9 cellular contexts compared by ENCODE assay signal in the genomic region with DNA sequence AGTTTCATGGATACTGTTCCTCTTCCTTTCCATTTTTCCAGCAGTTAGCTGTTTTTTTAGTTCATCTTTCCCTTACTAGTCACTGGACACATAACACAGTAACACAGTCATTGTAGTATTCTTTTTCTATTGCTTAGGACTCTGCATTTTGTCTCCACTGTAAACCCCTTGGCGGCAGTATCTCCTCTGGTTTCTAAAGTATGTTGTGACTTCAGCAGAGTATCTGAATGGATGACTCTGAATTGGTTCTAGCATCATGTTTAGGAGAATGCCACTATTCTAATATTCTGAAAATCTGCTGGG. TPM values are rescaled to one million over a fixed set of nuclear protein-coding genes. Genes with fewer than 3 reads are reported as not detected.
DNase-seq lines count a peak whose midpoint lies in the region; ATAC-seq, FAIRE-seq and TF ChIP-seq lines count a peak whose summit lies in the region.
"Had no signal": no experiment of that assay in that cellular context is flagged by ENCODE, and none has a peak within 500 bp of the region (broad histone marks: within the 10 kb centered on the region; RNA-seq: fewer than 3 reads in every experiment).

No MANE protein-coding gene starts in this region.

- no TSS peak for BruUV-seq in GM12878 (replicated peaks; lab: Mats Ljungman, UMichigan)

- no peaks in the 10 kb centered on the region for H3K27me3 Mint-ChIP-seq in activated T-cell treated with anti-CD3 and anti-CD28 coated beads, Interleukin-2, amount 50 U/mL, for 72 hours (ENCODE audit: low read depth)

- no peak for FAIRE-seq in GM12878 (lab: Jason Lieb, UNC)

- 94% methylated on average over 1 of the region's 1 CpG for WGBS in GM12878 (ENCODE audit: insufficient coverage, insufficient replicate concordance, low lambda C conversion rate, missing lambda C conversion rate)
- WGBS in spleen, 5 donors, result 58 to 79% (median 65%) methylated on average over 1 of the region's 1 CpG
- WGBS in thyroid gland, 2 donors, result 65 to 79% methylated on average over 1 of the region's 1 CpG

- TF ChIP-seq CTCF in GM12878 (IDR thresholded peaks at IDR 0.05 in 2 of 3, conservative IDR thresholded peaks at IDR 0.05 in 1 of 3; ENCODE audit: control insufficient read depth in 2 of 3, extremely low read depth in 1 of 3, insufficient read depth in 1 of 3, low read depth in 3 of 3, low read length in 3 of 3) (peak; percentile 21 to 60 (median 42); a peak in 4 of 6 replicates), spleen (IDR thresholded peaks at IDR 0.05 in 8 of 11, conservative IDR thresholded peaks at IDR 0.05 in 3 of 11) (no peak), thyroid gland (IDR thresholded peaks at IDR 0.05) (no peak)

- H3K79me2 ChIP-seq in GM12878 (ENCODE audit: control insufficient read depth, insufficient read depth, low read length), result peaks cover 51% of the 10 kb centered on the region

- intact Hi-C loops in GM12878 (cut with micrococcal nuclease; ENCODE audit: unreplicated experiment) (loop anchor here (1.0 to 10.0 kb wide), 5 partner anchors 98 to 792 kb away; a partner anchor contains a TSS), spleen (cut with DNase I; ENCODE audit: low total_unique reads) (loop anchor here (10.0 kb wide), 1 partner anchor 218 kb away; no protein-coding TSS in a partner anchor), thyroid gland (cut with DNase I) (loop anchor here (10.0 kb wide), 1 partner anchor 218 kb away; no protein-coding TSS in a partner anchor)

- DNase-seq in activated T-cell treated with anti-CD3 and anti-CD28 coated beads, Interleukin-2, amount 50 U/mL, for 72 hours, result no peak
- no peak for DNase-seq in activated T-cell treated with anti-CD3 and anti-CD28 coated beads, Interleukin-2, amount 50 U/mL, for 48 hours
- DNase-seq in NCI-H2081 treated with DMSO at 0.1 percent for 48 hours (lab: John Stamatoyannopoulos, UW) (peak; percentile 7), GM12878 (ENCODE audit: low read depth, low spot score) (no peak), spleen (no peak), activated gamma-delta T cell (lab: John Stamatoyannopoulos, UW) (no peak), thyroid gland (no peak)
- DNase-seq: foreskin melanocyte had no signal

- H3K4me1 ChIP-seq in GM12878 (ENCODE audit: control insufficient read depth, insufficient read depth, low read length) (peaks cover 2% of the 10 kb centered on the region; the same call in 1 of the 2 replicates), spleen (peaks cover 0 to 71% (median 36%) of the 10 kb centered on the region in 6 donors), thyroid gland (peaks cover 6% of the 10 kb centered on the region in 2 donors)

- RAD21 ChIA-PET in GM12878 (lab: Charles Lee; ENCODE audit: unreplicated experiment), result interaction anchor here (4.7 kb wide), 1 partner anchor 10 kb away, joined by 27 read pairs; no protein-coding TSS in a partner anchor

- no peaks in the 10 kb centered on the region for H3K9me3 Mint-ChIP-seq in activated T-cell treated with anti-CD3 and anti-CD28 coated beads, Interleukin-2, amount 50 U/mL, for 72 hours

- H4K20me1 ChIP-seq in GM12878 (ENCODE audit: control insufficient read depth, insufficient read depth), result no peaks in the 10 kb centered on the region

- H3K9me3 ChIP-seq in GM12878 (replicated peaks; ENCODE audit: control insufficient read depth, insufficient read depth, low read length) (no peaks in the 10 kb centered on the region), spleen (no peaks in the 10 kb centered on the region), thyroid gland (no peaks in the 10 kb centered on the region)

- no peak overlapping the region; the same call in 1 of the 2 replicates for H2AFZ ChIP-seq in GM12878 (ENCODE audit: control insufficient read depth, low read depth, low read length)

- peaks cover 23% of the 10 kb centered on the region for H3K4me1 Mint-ChIP-seq in activated T-cell treated with anti-CD3 and anti-CD28 coated beads, Interleukin-2, amount 50 U/mL, for 72 hours (ENCODE audit: low read depth)

- POLR2A ChIA-PET in GM12878 (lab: Charles Lee), result no interaction called here

- peak overlapping the region; percentile 73 for H3K27ac Mint-ChIP-seq in activated T-cell treated with anti-CD3 and anti-CD28 coated beads, Interleukin-2, amount 50 U/mL, for 72 hours

- peak overlapping the region; percentile 56 for H3K4me3 ChIP-seq in GM12878
- peak overlapping the region in 2 of 8 donors; percentile 68 to 82 for H3K4me3 ChIP-seq in spleen
- no peak overlapping the region for H3K4me3 ChIP-seq in thyroid gland (replicated peaks in 1 of 3)

- H3K36me3 Mint-ChIP-seq in activated T-cell treated with anti-CD3 and anti-CD28 coated beads, Interleukin-2, amount 50 U/mL, for 72 hours (ENCODE audit: insufficient read depth in 2 of 2), result peaks cover 4 to 12% of the 10 kb centered on the region in 2 donors

- TF ChIP-seq EP300 in GM12878 (IDR thresholded peaks at IDR 0.05; ENCODE audit: borderline replicate concordance in 1 of 2, control insufficient read depth in 1 of 2, low read depth in 2 of 2, low read length in 2 of 2), result no peak

- TF ChIP-seq RAD21 in GM12878 (IDR thresholded peaks at IDR 0.05; ENCODE audit: insufficient read depth, low read depth, low read length), result peak; percentile 29; the same call in 1 of the 2 replicates

- no peak for ATAC-seq in activated T-cell treated with anti-CD3 and anti-CD28 coated beads, Interleukin-2, amount 50 U/mL, for 72 hours (replicated peaks in 1 of 2)
- ATAC-seq in GM12878 (peak; percentile 59), GM18909 (IDR thresholded peaks at IDR 0.05; ENCODE audit: poor library complexity, unreplicated experiment) (no peak)

- CTCF ChIA-PET in GM12878 (lab: Yijun Ruan, JAX), result interaction anchor here (0.8 to 6.7 kb wide), 7 partner anchors 10 to 415 kb away, joined by 3 to 59 read pairs (median 5); no protein-coding TSS in a partner anchor

- SMC1A ChIA-PET in GM12878 (lab: Charles Lee; ENCODE audit: uncharacterized antibody, unreplicated experiment), result interaction anchor here (1.3 to 2.8 kb wide), 5 partner anchors 8 to 387 kb away, joined by 3 to 10 read pairs (median 6); no protein-coding TSS in a partner anchor

- no peak for TF ChIP-seq POLR2A in GM12878 (IDR thresholded peaks at IDR 0.05; ENCODE audit: low read depth, low read length)
- no peak for TF ChIP-seq POLR2A in spleen (IDR thresholded peaks at IDR 0.05)
- no peak for TF ChIP-seq POLR2A in thyroid gland (IDR thresholded peaks at IDR 0.05)

- H3K9ac ChIP-seq in GM12878 (ENCODE audit: control insufficient read depth, insufficient read depth, low read length), result peak overlapping the region; percentile 37; the same call in 1 of the 2 replicates

- H3K27me3 ChIP-seq in GM12878 (replicated peaks in 1 of 2; ENCODE audit: control insufficient read depth in 2 of 2, insufficient read depth in 2 of 2, low read length in 1 of 2) (no peaks in the 10 kb centered on the region), spleen (replicated peaks in 1 of 7) (no peaks in the 10 kb centered on the region), thyroid gland (no peaks in the 10 kb centered on the region)

- H3K4me2 ChIP-seq in GM12878 (ENCODE audit: control insufficient read depth, insufficient read depth), result peak overlapping the region; percentile 84

- H3K36me3 ChIP-seq in GM12878 (ENCODE audit: control insufficient read depth in 2 of 2, insufficient read depth in 2 of 2, low read length in 1 of 2) (no peaks in the 10 kb centered on the region), spleen (no peaks in the 10 kb centered on the region), thyroid gland (no peaks in the 10 kb centered on the region)

- H3K4me3 Mint-ChIP-seq in activated T-cell treated with anti-CD3 and anti-CD28 coated beads, Interleukin-2, amount 50 U/mL, for 72 hours, result no peak overlapping the region

- in situ Hi-C loops in GM12878 (cut with MboI), result loop anchor here (25.0 kb wide), 2 partner anchors 384 to 1109 kb away; a partner anchor contains a TSS

- H3K27ac ChIP-seq in GM12878 (ENCODE audit: control insufficient read depth, insufficient read depth) (no peak overlapping the region), spleen (peak overlapping the region in 7 of 8 donors; percentile 84 to 91 (median 89)), thyroid gland (no peak overlapping the region)

TF ChIP-seq in GM12878, 131 proteins besides CTCF, POLR2A, EP300 and RAD21 (continues in another document):
- TF ChIP-seq BCL11A (IDR thresholded peaks at IDR 0.05; ENCODE audit: low read depth, low read length), result no peak
- no peak for TF ChIP-seq KAT2A (conservative IDR thresholded peaks at IDR 0.05; ENCODE audit: control insufficient read depth, low read depth, low read length)
- TF ChIP-seq KLF5 (IDR thresholded peaks at IDR 0.05; ENCODE audit: partially characterized antibody), result no peak
- TF ChIP-seq, protein P1, sequence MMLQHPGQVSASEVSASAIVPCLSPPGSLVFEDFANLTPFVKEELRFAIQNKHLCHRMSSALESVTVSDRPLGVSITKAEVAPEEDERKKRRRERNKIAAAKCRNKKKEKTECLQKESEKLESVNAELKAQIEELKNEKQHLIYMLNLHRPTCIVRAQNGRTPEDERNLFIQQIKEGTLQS (IDR thresholded peaks at IDR 0.05; ENCODE audit: borderline replicate concordance, extremely low read depth, low read depth, low read length), result no peak

RNA-seq across cellular contexts. Expression of a gene that starts 2.2 kb away (rescaled TPM):
- total RNA-seq in activated T-cell treated with anti-CD3 and anti-CD28 coated beads, Interleukin-2, amount 50 U/mL, for 72 hours, result 10 to 100 TPM; 39.0 to 45.3 TPM
- 16.6 and 17.6 TPM in 2 replicates for total RNA-seq in GM12878 (2013; cell fraction: nucleolus; rRNA removed)
- total RNA-seq in GM12878 (2014; rRNA removed), result 16.1 and 19.9 TPM in 2 replicates
- total RNA-seq in GM12878 (2014; rRNA removed; fragmentation: Illumina TruSeq; extraction: Trizol), result 26.1 and 26.3 TPM in 2 replicates
- total RNA-seq in GM12878 (2021), result 23.0 and 24.5 TPM in 2 replicates
- 5.2 TPM for polyA plus RNA-seq in GM12878 (2011; ENCODE audit: low read depth)
- 27.2 and 46.7 TPM in 2 replicates for polyA plus RNA-seq in GM12878 (2011; rRNA removed)
- polyA plus RNA-seq in GM12878 (2011; cell fraction: cytosol; rRNA removed), result 9.6 and 10.3 TPM in 2 replicates
- 42.1 and 42.8 TPM in 2 replicates for polyA plus RNA-seq in GM12878 (2011; cell fraction: nucleus; rRNA removed)
- 9.8 and 11.9 TPM in 2 replicates for polyA plus RNA-seq in GM12878 (2012)
- 28.4 and 38.6 TPM in 2 replicates for polyA plus RNA-seq in GM12878 (2014; fragmentation: Illumina TruSeq; extraction: Trizol)
- polyA plus RNA-seq in GM12878 (2014; fragmentation: Nextera tagmentation; extraction: Ambion mirVana), result 10 to 100 TPM; 14.9 to 20.5 TPM
- 22.6 and 25.9 TPM in 2 replicates for polyA plus RNA-seq in GM12878 (2014; rRNA removed)
- polyA plus RNA-seq in GM12878 (2016; fragmentation: Nextera tagmentation; extraction: Ambion mirVana), result 10 to 100 TPM; 31.2 to 37.8 TPM
- polyA minus RNA-seq in GM12878 (2011; rRNA and poly(A)+ RNA removed), result 7.4 and 18.1 TPM in 2 replicates
- 5.6 and 18.0 TPM in 2 replicates for polyA minus RNA-seq in GM12878 (2011; cell fraction: cytosol; rRNA and poly(A)+ RNA removed)
- polyA minus RNA-seq in GM12878 (2011; cell fraction: nucleus; rRNA and poly(A)+ RNA removed), result 11.2 and 18.3 TPM in 2 replicates
- total RNA-seq in spleen, result 10 to 100 TPM in 6 of 7 donors, 1 to 10 TPM in 1; 8.0 to 25.3 (median 12.5) TPM
- polyA plus RNA-seq in spleen, result 1 to 10 TPM; 3.8 to 6.4 (median 3.8) TPM
- 1 to 10 TPM; 1.6 to 2.6 (median 2.2) TPM for total RNA-seq in thyroid gland

Comparison
In these comparisons a context has a peak if more than half of its experiments do, and no peak if none do; other contexts are left out.
1. H3K27ac ChIP-seq: peak in spleen (7 of 8); none in GM12878 (single experiment) and thyroid gland (0 of 3).
2. CTCF ChIP-seq: peak in GM12878 (3 of 3); none in spleen (0 of 11) and thyroid gland (0 of 6).